12 cellular contexts compared by ENCODE assay signal in genomic region chr6:56914791-56915658, GRCh38. TPM values are rescaled to one million over a fixed set of nuclear protein-coding genes. Genes with fewer than 3 reads are reported as not detected.
DNase-seq lines count a peak whose midpoint lies in the region; ATAC-seq and TF ChIP-seq lines count a peak whose summit lies in the region.
"Had no signal": no experiment of that assay in that cellular context is flagged by ENCODE, and none has a peak within 500 bp of the region (broad histone marks: within the 10 kb centered on the region; RNA-seq: fewer than 3 reads in every experiment).

No MANE protein-coding gene starts in this region.

- POLR2A ChIA-PET in HCT116 (lab: Charles Lee), result no interaction called here

- ATAC-seq in HCT116 (no peak), left ventricle myocardium superior (peak; percentile 95)

- H3K27me3 ChIP-seq in BE2C, result no peaks in the 10 kb centered on the region; the same call in 1 of the 2 replicates
- no peaks in the 10 kb centered on the region for H3K27me3 ChIP-seq in HCT116 (ENCODE audit: insufficient read depth, low read length)
- H3K27me3 ChIP-seq: BLaER1 treated with 17β-estradiol and CSF1 and Interleukin-3, amounts not matched to agents 10 nM and 100 nM; vagina had no signal

- no peaks in the 10 kb centered on the region; the same call in 1 of the 2 replicates for H4K20me1 ChIP-seq in HCT116 (ENCODE audit: insufficient read depth)
- H4K20me1 ChIP-seq: BLaER1 treated with 17β-estradiol and CSF1 and Interleukin-3, amounts not matched to agents 10 nM and 100 nM had no signal

- H3K36me3 ChIP-seq in BE2C (no peaks in the 10 kb centered on the region), HCT116 (ENCODE audit: control insufficient read depth in 1 of 2, insufficient read depth in 2 of 2, low read length in 2 of 2) (no peaks in the 10 kb centered on the region)
- H3K36me3 ChIP-seq: BLaER1 treated with 17β-estradiol and CSF1 and Interleukin-3, amounts not matched to agents 10 nM and 100 nM; vagina had no signal

- H2AFZ ChIP-seq in HCT116 (ENCODE audit: low read depth, low read length, poor library complexity, severe bottlenecking), result no peak overlapping the region

- intact Hi-C loops in HCT116 (cut with micrococcal nuclease), result no loop called here
- intact Hi-C loops in left ventricle myocardium superior (cut with micrococcal nuclease), result no loop called here

- peaks cover 75% of the 10 kb centered on the region for H3K79me2 ChIP-seq in HCT116 (ENCODE audit: insufficient read depth, low read length)

- DNase-seq in BE2C (peak; percentile 12), HCT116 (ENCODE audit: low read depth, low spot score) (no peak), OCI-M1 (lab: John Stamatoyannopoulos, UW) (peak; percentile 84), left ventricle myocardium superior (peak; percentile 60), islet precursor cell (no peak), SW480 (ENCODE audit: low spot score) (no peak), HuH-7.5 (ENCODE audit: low spot score) (no peak)
- DNase-seq in stimulated activated CD4-positive, alpha-beta T cell treated with anti-CD3 and anti-CD28 coated beads, Interleukin-2, amount 100 ng/mL, for 24 hours, result no peak

- no peak overlapping the region for H3K27ac ChIP-seq in HCT116 (ENCODE audit: low read depth, low read length)
- H3K27ac ChIP-seq: BLaER1 treated with 17β-estradiol and CSF1 and Interleukin-3, amounts not matched to agents 10 nM and 100 nM; epithelial cell of prostate; vagina; VCaP had no signal

- no peak overlapping the region for H3K9ac ChIP-seq in HCT116 (ENCODE audit: low read length)
- H3K9ac ChIP-seq: BLaER1 treated with 17β-estradiol and CSF1 and Interleukin-3, amounts not matched to agents 10 nM and 100 nM had no signal

- no peak for TF ChIP-seq POLR2A in HCT116 (IDR thresholded peaks at IDR 0.05; ENCODE audit: borderline replicate concordance, extremely low read depth, insufficient read depth, insufficient read length)

- H3K9me2 ChIP-seq in HCT116 (ENCODE audit: insufficient read depth), result no peaks in the 10 kb centered on the region

- no peak overlapping the region for H3K4me3 ChIP-seq in BE2C (ENCODE audit: low read depth, low read length)
- no peak overlapping the region for H3K4me3 ChIP-seq in HCT116 (replicated peaks in 1 of 2; ENCODE audit: low read depth in 1 of 2, low read length in 2 of 2)
- H3K4me3 ChIP-seq: BLaER1 treated with 17β-estradiol and CSF1 and Interleukin-3, amounts not matched to agents 10 nM and 100 nM; vagina had no signal

- H3K4me1 ChIP-seq in BE2C (no peaks in the 10 kb centered on the region), HCT116 (ENCODE audit: control insufficient read depth in 1 of 2, insufficient read depth in 2 of 2, low read length in 2 of 2) (peaks cover 54 to 73% of the 10 kb centered on the region in 2 experiments)
- H3K4me1 ChIP-seq: BLaER1 treated with 17β-estradiol and CSF1 and Interleukin-3, amounts not matched to agents 10 nM and 100 nM; vagina had no signal

- RAD21 ChIA-PET in HCT116 (lab: Charles Lee; ENCODE audit: low non-redundant PET in 1 of 2, low total read pairs in 2 of 2, uncharacterized antibody in 2 of 2, unreplicated experiment in 2 of 2), result interaction anchor here in 1 of 2 experiments (1.2 kb wide), 1 partner anchor 24 kb away, joined by 3 read pairs; no protein-coding TSS in a partner anchor

- no TSS peak for BruUV-seq in HCT116 (replicated peaks; lab: Mats Ljungman, UMichigan)

- no peak for TF ChIP-seq RAD21 in HCT116 (IDR thresholded peaks at IDR 0.05; ENCODE audit: low read depth)

- H3K9me3 ChIP-seq in BE2C, result no peaks in the 10 kb centered on the region; the same call in 1 of the 2 replicates
- no peaks in the 10 kb centered on the region for H3K9me3 ChIP-seq in HCT116 (ENCODE audit: control insufficient read depth in 1 of 2, insufficient read depth in 1 of 2, low read depth in 1 of 2, low read length in 2 of 2)
- H3K9me3 ChIP-seq: BLaER1 treated with 17β-estradiol and CSF1 and Interleukin-3, amounts not matched to agents 10 nM and 100 nM; vagina had no signal

- H3K4me2 ChIP-seq in HCT116 (ENCODE audit: low read length), result peak overlapping the region; percentile 8; the same call in 1 of the 2 replicates
- H3K4me2 ChIP-seq: BLaER1 treated with 17β-estradiol and CSF1 and Interleukin-3, amounts not matched to agents 10 nM and 100 nM had no signal

- CTCF ChIA-PET in HCT116 (lab: Charles Lee), result interaction anchor here (2.4 kb wide), 1 partner anchor 11 kb away, joined by 10 read pairs; no protein-coding TSS in a partner anchor

- TF ChIP-seq CTCF in BE2C (IDR thresholded peaks at IDR 0.05; ENCODE audit: low read depth, low read length) (no peak), HCT116 (IDR thresholded peaks at IDR 0.05 in 2 of 3, conservative IDR thresholded peaks at IDR 0.05 in 1 of 3; ENCODE audit: borderline replicate concordance in 1 of 3, insufficient read depth in 1 of 3, low read depth in 2 of 3, low read length in 2 of 3) (no peak)

TF ChIP-seq in HCT116, 20 proteins besides CTCF, POLR2A, EP300 and RAD21:
- TF ChIP-seq CBX3 (IDR thresholded peaks at IDR 0.05; ENCODE audit: low read depth), result no peak
- TF ChIP-seq ZNF274 (IDR thresholded peaks at IDR 0.05; ENCODE audit: low read depth, low read length), result no peak
- TF ChIP-seq FOSL1 (IDR thresholded peaks at IDR 0.05; ENCODE audit: low read depth), result no peak
- TF ChIP-seq ZBTB33 (IDR thresholded peaks at IDR 0.05; ENCODE audit: extremely low read depth, insufficient replicate concordance, low read length), result no peak
- TF ChIP-seq ATF3 (IDR thresholded peaks at IDR 0.05), result no peak
- TF ChIP-seq ZFX (IDR thresholded peaks at IDR 0.05), result no peak
- no peak for TF ChIP-seq TCF7L2 (IDR thresholded peaks at IDR 0.05; ENCODE audit: borderline replicate concordance, extremely low read depth, insufficient read depth, insufficient read length)

RNA-seq across cellular contexts. Expression of gene BEND6, which starts 39.9 kb away (rescaled TPM):
- 0.26 TPM for polyA plus RNA-seq in BE2C (2012; ENCODE audit: insufficient read depth, insufficient read length, low read depth)
- 4.0 TPM for total RNA-seq in HCT116 (2021; ENCODE audit: unreplicated experiment)
- 0.69 and 1.3 TPM in 2 replicates for polyA plus RNA-seq in HCT116 (2012)
- total RNA-seq in left ventricle myocardium superior, result 0.35 TPM

Comparison
In these comparisons a context has a peak if more than half of its experiments do, and no peak if none do; other contexts are left out.
1. DNase-seq: peak in BE2C (single experiment), OCI-M1 (single experiment) and left ventricle myocardium superior (single experiment); none in HCT116 (single experiment), islet precursor cell (single experiment), stimulated activated CD4-positive, alpha-beta T cell treated with anti-CD3 and anti-CD28 coated beads, Interleukin-2, amount 100 ng/mL, for 24 hours (0 of 2), SW480 (single experiment) and HuH-7.5 (single experiment).